In the genomic region with DNA sequence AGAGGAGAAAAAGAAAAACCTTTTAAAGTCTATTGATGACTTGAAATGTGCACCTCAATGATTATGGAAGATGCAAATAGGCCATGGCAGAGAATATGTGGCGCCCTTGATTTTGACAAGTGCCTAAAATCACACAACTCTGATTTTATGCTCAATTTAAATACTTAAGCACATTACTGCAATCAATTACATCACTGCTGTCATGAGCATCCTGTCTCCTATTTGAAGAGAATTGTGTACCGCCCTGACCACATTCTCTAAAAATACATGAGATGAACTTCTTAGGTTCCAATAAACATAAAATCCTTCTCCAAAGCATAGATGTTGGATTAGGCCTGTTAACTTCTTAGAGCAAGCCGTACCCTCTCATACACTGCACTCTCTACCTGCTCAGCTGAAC, we compare ENCODE assay signal across 13 cellular contexts. TPM values are rescaled to one million over a fixed set of nuclear protein-coding genes. Genes with fewer than 3 reads are reported as not detected.
DNase-seq lines count a peak whose midpoint lies in the region; ATAC-seq and TF ChIP-seq lines count a peak whose summit lies in the region.
"Had no signal": no experiment of that assay in that cellular context is flagged by ENCODE, and none has a peak within 500 bp of the region (broad histone marks: within the 10 kb centered on the region; RNA-seq: fewer than 3 reads in every experiment).

No MANE protein-coding gene starts in this region.

- TF ChIP-seq CTCF in Calu3 (IDR thresholded peaks at IDR 0.05; ENCODE audit: unreplicated experiment) (no peak), GM10248 (IDR thresholded peaks at IDR 0.05; ENCODE audit: control extremely low read depth, extremely low read depth, low read depth, missing control alignments) (no peak)

- peaks cover 11% of the 10 kb centered on the region for H3K27me3 Mint-ChIP-seq in CD4-positive, CD25-positive, alpha-beta regulatory T cell
- H3K27me3 Mint-ChIP-seq in activated naive CD8-positive, alpha-beta T cell treated with anti-CD3 and anti-CD28 coated beads, Interleukin-2, amount 10 ng/mL, durations not matched to agents 7 days and 5 days, result peaks cover 10% of the 10 kb centered on the region
- H3K27me3 Mint-ChIP-seq in natural killer cell treated with Interleukin-12 subunit alpha and Interleukin-12 subunit beta and Interleukin-15 and Interleukin-18, amount 100 ng/mL, for 72 hours, result peaks cover 0 to 2% of the 10 kb centered on the region in 2 donors
- no peaks in the 10 kb centered on the region for H3K27me3 Mint-ChIP-seq in Calu3 (ENCODE audit: unreplicated experiment)
- H3K27me3 Mint-ChIP-seq: IgD-negative memory B cell had no signal

- ATAC-seq in CD4-positive, CD25-positive, alpha-beta regulatory T cell (ENCODE audit: low read depth in 2 of 2), result no peak
- ATAC-seq in activated naive CD8-positive, alpha-beta T cell treated with anti-CD3 and anti-CD28 coated beads, Interleukin-2, amount 10 ng/mL, durations not matched to agents 7 days and 5 days (ENCODE audit: low read depth), result no peak
- no peak for ATAC-seq in natural killer cell treated with Interleukin-12 subunit alpha and Interleukin-12 subunit beta and Interleukin-15 and Interleukin-18, amount 100 ng/mL, for 72 hours

- peaks cover 32% of the 10 kb centered on the region for H3K4me1 ChIP-seq in CD4-positive, CD25-positive, alpha-beta regulatory T cell (ENCODE audit: control insufficient read depth, insufficient read depth, low read length, poor library complexity, severe bottlenecking)
- peaks cover 10% of the 10 kb centered on the region for H3K4me1 ChIP-seq in HAP-1

- peaks cover 4% of the 10 kb centered on the region for H3K36me3 Mint-ChIP-seq in CD4-positive, CD25-positive, alpha-beta regulatory T cell
- H3K36me3 Mint-ChIP-seq in activated naive CD8-positive, alpha-beta T cell treated with anti-CD3 and anti-CD28 coated beads, Interleukin-2, amount 10 ng/mL, durations not matched to agents 7 days and 5 days, result peaks cover 6% of the 10 kb centered on the region
- no peaks in the 10 kb centered on the region for H3K36me3 Mint-ChIP-seq in natural killer cell treated with Interleukin-12 subunit alpha and Interleukin-12 subunit beta and Interleukin-15 and Interleukin-18, amount 100 ng/mL, for 72 hours
- H3K36me3 Mint-ChIP-seq in Calu3 (ENCODE audit: insufficient read depth, unreplicated experiment), result peaks cover 29% of the 10 kb centered on the region

- H3K27me3 ChIP-seq in CD4-positive, CD25-positive, alpha-beta regulatory T cell (ENCODE audit: control insufficient read depth, insufficient read depth, low read length), result peaks cover 7% of the 10 kb centered on the region
- no peaks in the 10 kb centered on the region for H3K27me3 ChIP-seq in HAP-1 (ENCODE audit: low read depth)
- H3K27me3 ChIP-seq: stomach had no signal

- peak overlapping the region; percentile 72 to 96 (median 91) for H3K4me3 Mint-ChIP-seq in CD4-positive, CD25-positive, alpha-beta regulatory T cell
- peak overlapping the region; percentile 90 for H3K4me3 Mint-ChIP-seq in activated naive CD8-positive, alpha-beta T cell treated with anti-CD3 and anti-CD28 coated beads, Interleukin-2, amount 10 ng/mL, durations not matched to agents 7 days and 5 days
- peak overlapping the region; percentile 90 for H3K4me3 Mint-ChIP-seq in natural killer cell treated with Interleukin-12 subunit alpha and Interleukin-12 subunit beta and Interleukin-15 and Interleukin-18, amount 100 ng/mL, for 72 hours
- no peak overlapping the region for H3K4me3 Mint-ChIP-seq in Calu3 (ENCODE audit: low read depth, unreplicated experiment)

- no peak overlapping the region for H3K27ac ChIP-seq in CD4-positive, CD25-positive, alpha-beta regulatory T cell (ENCODE audit: insufficient read depth, low read length, poor library complexity, severe bottlenecking)

- POLR2A ChIA-PET in activated naive CD8-positive, alpha-beta T cell treated with anti-CD3 and anti-CD28 coated beads, Interleukin-2, amount 10 ng/mL, durations not matched to agents 7 days and 5 days (lab: Charles Lee), result interaction anchor here (0.6 to 2.1 kb wide), 2 partner anchors 16 to 145 kb away, joined by 5 to 14 read pairs; a partner anchor contains a TSS
- POLR2A ChIA-PET in GM10248 (lab: Yijun Ruan, JAX), result no interaction called here

- no peaks in the 10 kb centered on the region for H3K9me3 Mint-ChIP-seq in CD4-positive, CD25-positive, alpha-beta regulatory T cell
- H3K9me3 Mint-ChIP-seq in activated naive CD8-positive, alpha-beta T cell treated with anti-CD3 and anti-CD28 coated beads, Interleukin-2, amount 10 ng/mL, durations not matched to agents 7 days and 5 days, result no peaks in the 10 kb centered on the region
- no peaks in the 10 kb centered on the region for H3K9me3 Mint-ChIP-seq in natural killer cell treated with Interleukin-12 subunit alpha and Interleukin-12 subunit beta and Interleukin-15 and Interleukin-18, amount 100 ng/mL, for 72 hours
- H3K9me3 Mint-ChIP-seq in Calu3 (ENCODE audit: low read depth, unreplicated experiment), result no peaks in the 10 kb centered on the region
- H3K9me3 Mint-ChIP-seq: IgD-negative memory B cell had no signal

- in situ Hi-C loops in HAP-1 (cut with MboI; ENCODE audit: low sequenced_read_pairs), result no loop called here

- CTCF ChIA-PET in Calu3 (lab: Charles Lee), result no interaction called here
- CTCF ChIA-PET in GM10248 (lab: Yijun Ruan, JAX), result interaction anchor here (0.7 to 0.8 kb wide), 2 partner anchors 9 to 10 kb away, joined by 3 read pairs; no protein-coding TSS in a partner anchor

- DNase-seq in CD4-positive, CD25-positive, alpha-beta regulatory T cell, result peak in 1 of 3 donors; percentile 54
- no peak for DNase-seq in HAP-1 (ENCODE audit: low spot score in 2 of 2)
- DNase-seq in activated naive CD8-positive, alpha-beta T cell treated with anti-CD3 and anti-CD28 coated beads, Interleukin-2, amount 10 ng/mL, durations not matched to agents 7 days and 5 days, result no peak
- DNase-seq in natural killer cell treated with Interleukin-12 subunit alpha and Interleukin-12 subunit beta and Interleukin-15 and Interleukin-18, amount 100 ng/mL, for 72 hours (ENCODE audit: low spot score), result no peak
- DNase-seq in amniotic stem cell (lab: John Stamatoyannopoulos, UW), result no peak
- DNase-seq in KG1 (lab: John Stamatoyannopoulos, UW), result no peak
- no peak for DNase-seq in Calu3
- DNase-seq in GM10248 (ENCODE audit: extremely low spot score), result no peak
- DNase-seq: activated CD4-positive, alpha-beta T cell treated with anti-CD3 and anti-CD28 coated beads for 4 hours; nucleus accumbens; SHP77 treated with DMSO at 0.1 percent for 48 hours; stomach had no signal

- H3K36me3 ChIP-seq in CD4-positive, CD25-positive, alpha-beta regulatory T cell (ENCODE audit: control insufficient read depth, insufficient read depth, low read length), result no peaks in the 10 kb centered on the region
- H3K36me3 ChIP-seq in HAP-1 (replicated peaks), result no peaks in the 10 kb centered on the region
- H3K36me3 ChIP-seq: stomach had no signal

- H3K27ac Mint-ChIP-seq in CD4-positive, CD25-positive, alpha-beta regulatory T cell, result peak overlapping the region in 2 of 3 donors; percentile 83 to 97
- peak overlapping the region; percentile 85 for H3K27ac Mint-ChIP-seq in activated naive CD8-positive, alpha-beta T cell treated with anti-CD3 and anti-CD28 coated beads, Interleukin-2, amount 10 ng/mL, durations not matched to agents 7 days and 5 days
- no peak overlapping the region for H3K27ac Mint-ChIP-seq in natural killer cell treated with Interleukin-12 subunit alpha and Interleukin-12 subunit beta and Interleukin-15 and Interleukin-18, amount 100 ng/mL, for 72 hours
- H3K27ac Mint-ChIP-seq in Calu3 (ENCODE audit: unreplicated experiment), result no peak overlapping the region

- H3K4me1 Mint-ChIP-seq in CD4-positive, CD25-positive, alpha-beta regulatory T cell, result peaks cover 32 to 55% (median 36%) of the 10 kb centered on the region in 4 donors
- peaks cover 24% of the 10 kb centered on the region for H3K4me1 Mint-ChIP-seq in activated naive CD8-positive, alpha-beta T cell treated with anti-CD3 and anti-CD28 coated beads, Interleukin-2, amount 10 ng/mL, durations not matched to agents 7 days and 5 days
- H3K4me1 Mint-ChIP-seq in natural killer cell treated with Interleukin-12 subunit alpha and Interleukin-12 subunit beta and Interleukin-15 and Interleukin-18, amount 100 ng/mL, for 72 hours (ENCODE audit: low read depth in 2 of 2), result peaks cover 27 to 28% of the 10 kb centered on the region in 2 donors
- peaks cover 17% of the 10 kb centered on the region for H3K4me1 Mint-ChIP-seq in Calu3 (ENCODE audit: low read depth, unreplicated experiment)

- intact Hi-C loops in Calu3 (cut with micrococcal nuclease; ENCODE audit: unreplicated experiment), result loop anchor here (10.0 kb wide), 3 partner anchors 154 to 404 kb away; a partner anchor contains a TSS

- H3K9me3 ChIP-seq in CD4-positive, CD25-positive, alpha-beta regulatory T cell (ENCODE audit: control insufficient read depth in 2 of 2, low read length in 2 of 2), result no peaks in the 10 kb centered on the region
- H3K9me3 ChIP-seq in HAP-1, result no peaks in the 10 kb centered on the region
- H3K9me3 ChIP-seq: stomach had no signal

- H3K4me3 ChIP-seq in CD4-positive, CD25-positive, alpha-beta regulatory T cell (ENCODE audit: low read depth, low read length), result peak overlapping the region; percentile 98
- peak overlapping the region; percentile 70 for H3K4me3 ChIP-seq in HAP-1

- BruUV-seq in Calu3 (replicated peaks; lab: Mats Ljungman, UMichigan), result no TSS peak

RNA-seq across cellular contexts. Expression of a gene that starts 1.6 kb away (rescaled TPM):
- total RNA-seq in CD4-positive, CD25-positive, alpha-beta regulatory T cell, result 19.5 TPM
- polyA plus RNA-seq in CD4-positive, CD25-positive, alpha-beta regulatory T cell, result 1 to 10 TPM; 4.3 to 6.6 (median 5.0) TPM
- total RNA-seq in activated naive CD8-positive, alpha-beta T cell treated with anti-CD3 and anti-CD28 coated beads, Interleukin-2, amount 10 ng/mL, durations not matched to agents 7 days and 5 days, result 10 to 100 TPM; 10.1 to 13.2 TPM
- total RNA-seq in natural killer cell treated with Interleukin-12 subunit alpha and Interleukin-12 subunit beta and Interleukin-15 and Interleukin-18, amount 100 ng/mL, for 72 hours, result 10 to 100 TPM in 1 of 2 donors, 1 to 10 TPM in 1; 6.4 to 16.3 TPM
- total RNA-seq in Calu3 (2022), result 3.5 and 4.0 TPM in 2 replicates

RNA-seq across cellular contexts. Expression of a gene that starts 2.0 kb away (rescaled TPM):
- total RNA-seq in CD4-positive, CD25-positive, alpha-beta regulatory T cell, result 0.22 TPM
- polyA plus RNA-seq in CD4-positive, CD25-positive, alpha-beta regulatory T cell, result under 1 TPM in 1 of 4 donors, not detected in 3; 0.06 TPM
- under 1 TPM; 0.45 to 0.47 TPM for total RNA-seq in activated naive CD8-positive, alpha-beta T cell treated with anti-CD3 and anti-CD28 coated beads, Interleukin-2, amount 10 ng/mL, durations not matched to agents 7 days and 5 days
- under 1 TPM; 0.36 to 0.38 TPM for total RNA-seq in natural killer cell treated with Interleukin-12 subunit alpha and Interleukin-12 subunit beta and Interleukin-15 and Interleukin-18, amount 100 ng/mL, for 72 hours
- 2.0 and 2.3 TPM in 2 replicates for total RNA-seq in Calu3 (2022)
- polyA plus RNA-seq: IgD-negative memory B cell had no signal

Comparison
In these comparisons a context has a peak if more than half of its experiments do, and no peak if none do; other contexts are left out.
1. H3K27ac Mint-ChIP-seq: peak in CD4-positive, CD25-positive, alpha-beta regulatory T cell (2 of 3) and activated naive CD8-positive, alpha-beta T cell treated with anti-CD3 and anti-CD28 coated beads, Interleukin-2, amount 10 ng/mL, durations not matched to agents 7 days and 5 days (single experiment); none in natural killer cell treated with Interleukin-12 subunit alpha and Interleukin-12 subunit beta and Interleukin-15 and Interleukin-18, amount 100 ng/mL, for 72 hours (0 of 2) and Calu3 (single experiment).